Comparison of ENCODE assay signal across 12 cellular contexts in genomic region chr20:48777005-48777404, GRCh38. TPM values are rescaled to one million over a fixed set of nuclear protein-coding genes. Genes with fewer than 3 reads are reported as not detected.
A peak's percentile ranks its signal among the peaks of the same experiment; 100 is the strongest.
DNase-seq lines count a peak whose midpoint lies in the region; ATAC-seq and TF ChIP-seq lines count a peak whose summit lies in the region.
"Had no signal": no experiment of that assay in that cellular context is flagged by ENCODE, and none has a peak within 500 bp of the region (broad histone marks: within the 10 kb centered on the region; RNA-seq: fewer than 3 reads in every experiment).

No MANE protein-coding gene starts in this region.

- H3K9me3 ChIP-seq in right atrium auricular region (no peaks in the 10 kb centered on the region), upper lobe of left lung (peaks cover 0 to 9% (median 3%) of the 10 kb centered on the region in 4 donors), thyroid gland (no peaks in the 10 kb centered on the region)
- H3K9me3 ChIP-seq: vagina had no signal

- H3K4me1 ChIP-seq in right atrium auricular region (peaks cover 0 to 24% of the 10 kb centered on the region in 2 donors), upper lobe of left lung (peaks cover 46 to 53% (median 51%) of the 10 kb centered on the region in 4 donors), thyroid gland (no peaks in the 10 kb centered on the region)

- peaks cover 16% of the 10 kb centered on the region for H3K36me3 Mint-ChIP-seq in activated T-helper 17 cell treated with anti-CD3 and anti-CD28 coated beads, Interleukin-2, amount 50 U/mL, for 72 hours (ENCODE audit: low read depth)
- H3K36me3 Mint-ChIP-seq in memory B cell (peaks cover 23% of the 10 kb centered on the region), Calu3 (ENCODE audit: insufficient read depth, unreplicated experiment) (no peaks in the 10 kb centered on the region)

- H3K27me3 ChIP-seq in right atrium auricular region (no peaks in the 10 kb centered on the region), upper lobe of left lung (peaks cover 0 to 4% (median 0%) of the 10 kb centered on the region in 4 donors), thyroid gland (no peaks in the 10 kb centered on the region)
- H3K27me3 ChIP-seq: vagina had no signal

- DNase-seq in left ventricle myocardium superior (no peak), right atrium auricular region (ENCODE audit: low spot score) (no peak), memory B cell (ENCODE audit: low spot score in 2 of 2) (peak in 1 of 2 donors; percentile 47), upper lobe of left lung (peak in 1 of 2 donors; percentile 62), Calu3 (no peak), thyroid gland (no peak)
- no peak for DNase-seq in stimulated activated CD4-positive, alpha-beta T cell treated with anti-CD3 and anti-CD28 coated beads, Interleukin-4, amount 100 ng/mL, for 1 hour
- DNase-seq: activated CD4-positive, alpha-beta T cell treated with anti-CD3 and anti-CD28 coated beads for 48 hours; stimulated activated CD4-positive, alpha-beta T cell treated with anti-CD3 and anti-CD28 coated beads, Interleukin-15, amount 100 ng/mL, for 24 hours had no signal

- peak overlapping the region; percentile 88 for H3K27ac Mint-ChIP-seq in activated T-helper 17 cell treated with anti-CD3 and anti-CD28 coated beads, Interleukin-2, amount 50 U/mL, for 72 hours
- H3K27ac Mint-ChIP-seq in memory B cell, result no peak overlapping the region
- no peak overlapping the region for H3K27ac Mint-ChIP-seq in Calu3 (ENCODE audit: unreplicated experiment)
- H3K27ac Mint-ChIP-seq: GM23338 had no signal

- no peaks in the 10 kb centered on the region for H3K9me3 Mint-ChIP-seq in activated T-helper 17 cell treated with anti-CD3 and anti-CD28 coated beads, Interleukin-2, amount 50 U/mL, for 72 hours
- no peaks in the 10 kb centered on the region for H3K9me3 Mint-ChIP-seq in memory B cell
- peaks cover 6% of the 10 kb centered on the region for H3K9me3 Mint-ChIP-seq in Calu3 (ENCODE audit: low read depth, unreplicated experiment)

- intact Hi-C loops in left ventricle myocardium superior (cut with micrococcal nuclease) (no loop called here), Calu3 (cut with micrococcal nuclease; ENCODE audit: unreplicated experiment) (no loop called here), thyroid gland (cut with DNase I) (no loop called here)

- peak overlapping the region; percentile 57 for H3K4me3 Mint-ChIP-seq in activated T-helper 17 cell treated with anti-CD3 and anti-CD28 coated beads, Interleukin-2, amount 50 U/mL, for 72 hours
- peak overlapping the region; percentile 34 for H3K4me3 Mint-ChIP-seq in memory B cell
- no peak overlapping the region for H3K4me3 Mint-ChIP-seq in Calu3 (ENCODE audit: low read depth, unreplicated experiment)
- H3K4me3 Mint-ChIP-seq: GM23338 had no signal

- no peaks in the 10 kb centered on the region for H3K27me3 Mint-ChIP-seq in activated T-helper 17 cell treated with anti-CD3 and anti-CD28 coated beads, Interleukin-2, amount 50 U/mL, for 72 hours
- H3K27me3 Mint-ChIP-seq in memory B cell (no peaks in the 10 kb centered on the region), Calu3 (ENCODE audit: unreplicated experiment) (peaks cover 88% of the 10 kb centered on the region)

- WGBS in upper lobe of left lung, 2 donors, result 73 to 80% methylated on average over 8 of the region's 8 CpGs
- 92 to 93% methylated on average over 8 of the region's 8 CpGs for whole genome bisulfite sequencing in thyroid gland, 2 donors

- CTCF ChIA-PET in Calu3 (lab: Charles Lee), result no interaction called here

- TF ChIP-seq POLR2A in upper lobe of left lung (IDR thresholded peaks at IDR 0.05) (no peak), thyroid gland (IDR thresholded peaks at IDR 0.05) (no peak)

- peak; percentile 35 for ATAC-seq in left ventricle myocardium superior
- peak; percentile 15 for ATAC-seq in activated T-helper 17 cell treated with anti-CD3 and anti-CD28 coated beads, Interleukin-2, amount 50 U/mL, for 72 hours (replicated peaks)
- peak; percentile 81 for ATAC-seq in memory B cell (ENCODE audit: low read depth)
- peak in 1 of 2 donors; percentile 38 for ATAC-seq in upper lobe of left lung (ENCODE audit: low FRiP score in 2 of 2)
- ATAC-seq: GM23338 had no signal

- H3K4me1 Mint-ChIP-seq in activated T-helper 17 cell treated with anti-CD3 and anti-CD28 coated beads, Interleukin-2, amount 50 U/mL, for 72 hours, result peaks cover 55% of the 10 kb centered on the region
- H3K4me1 Mint-ChIP-seq in memory B cell, result peaks cover 58% of the 10 kb centered on the region
- no peaks in the 10 kb centered on the region for H3K4me1 Mint-ChIP-seq in Calu3 (ENCODE audit: low read depth, unreplicated experiment)

- no peak for TF ChIP-seq EP300 in upper lobe of left lung (IDR thresholded peaks at IDR 0.05)

- BruUV-seq in Calu3 (replicated peaks; lab: Mats Ljungman, UMichigan), result no TSS peak

- H3K36me3 ChIP-seq in right atrium auricular region, result no peaks in the 10 kb centered on the region
- no peaks in the 10 kb centered on the region for H3K36me3 ChIP-seq in upper lobe of left lung
- no peaks in the 10 kb centered on the region for H3K36me3 ChIP-seq in thyroid gland
- H3K36me3 ChIP-seq: vagina had no signal

- TF ChIP-seq CTCF in right atrium auricular region (IDR thresholded peaks at IDR 0.05), result no peak
- no peak for TF ChIP-seq CTCF in upper lobe of left lung (IDR thresholded peaks at IDR 0.05)
- TF ChIP-seq CTCF in Calu3 (IDR thresholded peaks at IDR 0.05; ENCODE audit: unreplicated experiment), result no peak
- no peak for TF ChIP-seq CTCF in thyroid gland (IDR thresholded peaks at IDR 0.05)

- H3K4me3 ChIP-seq in right atrium auricular region (no peak overlapping the region), upper lobe of left lung (no peak overlapping the region), thyroid gland (replicated peaks in 1 of 3) (no peak overlapping the region)
- H3K4me3 ChIP-seq: GM23338, vagina had no signal

- H3K27ac ChIP-seq in right atrium auricular region, result no peak overlapping the region
- H3K27ac ChIP-seq in upper lobe of left lung, result peak overlapping the region; percentile 70 to 85 (median 80)
- no peak overlapping the region for H3K27ac ChIP-seq in thyroid gland
- H3K27ac ChIP-seq: vagina had no signal

RNA-seq across cellular contexts. Expression of gene PREX1, which starts 50.8 kb away (rescaled TPM):
- 8.3 TPM for total RNA-seq in left ventricle myocardium superior
- total RNA-seq in right atrium auricular region, result 10 to 100 TPM; 11.5 to 21.7 TPM
- 100 to 1,000 TPM in 1 of 2 donors, 10 to 100 TPM in 1; 96.1 to 111 TPM for total RNA-seq in activated T-helper 17 cell treated with anti-CD3 and anti-CD28 coated beads, Interleukin-2, amount 50 U/mL, for 72 hours
- total RNA-seq in upper lobe of left lung, result 100 to 1,000 TPM in 2 of 6 donors, 10 to 100 TPM in 4; 42.8 to 177 (median 74.6) TPM
- 0.31 and 1.3 TPM in 2 replicates for total RNA-seq in Calu3 (2022)
- total RNA-seq in thyroid gland, result 10 to 100 TPM; 10.2 to 42.7 (median 18.7) TPM

Comparison
In these comparisons a context has a peak if more than half of its experiments do, and no peak if none do; other contexts are left out.
1. H3K27ac ChIP-seq: peak in upper lobe of left lung (4 of 4); none in right atrium auricular region (0 of 2) and thyroid gland (0 of 3).